ENCODE assay signal across 16 cellular contexts in genomic region chr6:54299542-54300269, GRCh38. TPM values are rescaled to one million over a fixed set of nuclear protein-coding genes. Genes with fewer than 3 reads are reported as not detected.
"Had no signal": no experiment of that assay in that cellular context is flagged by ENCODE, and none has a peak within 500 bp of the region (broad histone marks: within the 10 kb centered on the region; RNA-seq: fewer than 3 reads in every experiment).

No MANE protein-coding gene starts in this region.

- H3K27me3 ChIP-seq: esophagus squamous epithelium, neutrophil, tibial nerve had no signal

- H3K27me3 Mint-ChIP-seq: activated naive CD4-positive, alpha-beta T cell treated with anti-CD3 and anti-CD28 coated beads, Interleukin-2, amount 50 U/mL, for 24 hours; naive thymus-derived CD4-positive, alpha-beta T cell had no signal

- H3K4me3 Mint-ChIP-seq: activated naive CD4-positive, alpha-beta T cell treated with anti-CD3 and anti-CD28 coated beads, Interleukin-2, amount 50 U/mL, for 24 hours; immature natural killer cell; naive thymus-derived CD4-positive, alpha-beta T cell; stimulated activated effector memory CD8-positive, alpha-beta T cell treated with anti-CD3 and anti-CD28 coated beads, Interleukin-12 subunit alpha, Interleukin-12 subunit beta, amount 100 ng/mL, for 72 hours had no signal

- H3K4me3 ChIP-seq: esophagus squamous epithelium, tibial nerve had no signal

- ATAC-seq: activated CD4-positive, CD25-positive, alpha-beta regulatory T cell treated with anti-CD3 and anti-CD28 coated beads, Interleukin-2, amount 50 U/mL, for 24 hours; naive thymus-derived CD4-positive, alpha-beta T cell; stimulated activated effector memory CD8-positive, alpha-beta T cell treated with anti-CD3 and anti-CD28 coated beads, Interleukin-12 subunit alpha, Interleukin-12 subunit beta, amount 100 ng/mL, for 72 hours had no signal

- H3K36me3 ChIP-seq: esophagus squamous epithelium, neutrophil, tibial nerve had no signal

- H3K27ac Mint-ChIP-seq: activated naive CD4-positive, alpha-beta T cell treated with anti-CD3 and anti-CD28 coated beads, Interleukin-2, amount 50 U/mL, for 24 hours; immature natural killer cell; naive thymus-derived CD4-positive, alpha-beta T cell; stimulated activated effector memory CD8-positive, alpha-beta T cell treated with anti-CD3 and anti-CD28 coated beads, Interleukin-12 subunit alpha, Interleukin-12 subunit beta, amount 100 ng/mL, for 72 hours had no signal

- H3K36me3 Mint-ChIP-seq: activated naive CD4-positive, alpha-beta T cell treated with anti-CD3 and anti-CD28 coated beads, Interleukin-2, amount 50 U/mL, for 24 hours; immature natural killer cell; naive thymus-derived CD4-positive, alpha-beta T cell; stimulated activated effector memory CD8-positive, alpha-beta T cell treated with anti-CD3 and anti-CD28 coated beads, Interleukin-12 subunit alpha, Interleukin-12 subunit beta, amount 100 ng/mL, for 72 hours had no signal

- H3K9me3 ChIP-seq: esophagus squamous epithelium, neutrophil, tibial nerve had no signal

- DNase-seq: activated effector memory CD4-positive, alpha-beta T cell treated with Interleukin-2 at 50 U/mL for 16 hours; activated T-cell treated with anti-CD3 and anti-CD28 coated beads, Interleukin-2, amount 50 U/mL, for 1 hour; esophagus squamous epithelium; glutamatergic neuron; immature natural killer cell; naive thymus-derived CD4-positive, alpha-beta T cell; small intestine had no signal

- H3K4me1 ChIP-seq: esophagus squamous epithelium, tibial nerve had no signal

- H3K27ac ChIP-seq: esophagus squamous epithelium, neutrophil, tibial nerve had no signal

- H3K4me1 Mint-ChIP-seq: activated naive CD4-positive, alpha-beta T cell treated with anti-CD3 and anti-CD28 coated beads, Interleukin-2, amount 50 U/mL, for 24 hours; immature natural killer cell; stimulated activated effector memory CD8-positive, alpha-beta T cell treated with anti-CD3 and anti-CD28 coated beads, Interleukin-12 subunit alpha, Interleukin-12 subunit beta, amount 100 ng/mL, for 72 hours had no signal

RNA-seq across cellular contexts. Expression of gene TINAG, which starts 8.5 kb away (rescaled TPM):
- total RNA-seq: chondrocyte; esophagus squamous epithelium; lung microvascular endothelial cell; mononuclear cell; naive thymus-derived CD4-positive, alpha-beta T cell; T-helper 2 cell treated with Interferon-gamma antibody and Interleukin-4, amounts not matched to agents 100 ng/mL and 5 ng/mL, for 36 hours had no signal
- polyA plus RNA-seq: immature natural killer cell; naive thymus-derived CD4-positive, alpha-beta T cell had no signal
